Comparison of ENCODE assay signal across 21 cellular contexts in genomic region chr17:50081757-50082156, GRCh38. TPM values are rescaled to one million over a fixed set of nuclear protein-coding genes. Genes with fewer than 3 reads are reported as not detected.
DNase-seq lines count a peak whose midpoint lies in the region; FAIRE-seq and TF ChIP-seq lines count a peak whose summit lies in the region.
"Had no signal": no experiment of that assay in that cellular context is flagged by ENCODE, and none has a peak within 500 bp of the region (broad histone marks: within the 10 kb centered on the region; RNA-seq: fewer than 3 reads in every experiment).

No MANE protein-coding gene starts in this region.

- peaks cover 12% of the 10 kb centered on the region for H3F3A ChIP-seq in MM.1S (ENCODE audit: insufficient read depth, low read length)

- H3K4me1 ChIP-seq in HEK293 (ENCODE audit: control insufficient read depth, insufficient read depth, low read length) (no peaks in the 10 kb centered on the region), MM.1S (ENCODE audit: low read length) (peaks cover 40% of the 10 kb centered on the region), osteoblast (ENCODE audit: insufficient read depth, low read length) (peaks cover 9% of the 10 kb centered on the region), kidney (ENCODE audit: control insufficient read depth in 1 of 2, insufficient read depth in 1 of 2, low read depth in 1 of 2, low read length in 2 of 2) (peaks cover 0 to 7% of the 10 kb centered on the region in 2 donors)

- no peak overlapping the region for H3K4me3 Mint-ChIP-seq in chondrocyte (ENCODE audit: unreplicated experiment)
- H3K4me3 Mint-ChIP-seq: CD4-positive, CD25-positive, alpha-beta regulatory T cell; H9 had no signal

- peaks cover 14% of the 10 kb centered on the region for H3K4me1 Mint-ChIP-seq in chondrocyte (ENCODE audit: low read depth)
- H3K4me1 Mint-ChIP-seq: CD4-positive, CD25-positive, alpha-beta regulatory T cell had no signal

- no peak for FAIRE-seq in kidney (lab: Jason Lieb, UNC)

- H3K36me3 ChIP-seq in HEK293 (ENCODE audit: control insufficient read depth in 2 of 2, insufficient read depth in 1 of 2, low read length in 2 of 2) (peaks cover 0 to 42% of the 10 kb centered on the region in 2 experiments; a peak in 2 of 3 replicates), MM.1S (replicated peaks; ENCODE audit: insufficient read depth, low read length) (no peaks in the 10 kb centered on the region), osteoblast (ENCODE audit: insufficient read depth, low read length) (peaks cover 88% of the 10 kb centered on the region), kidney (ENCODE audit: control insufficient read depth in 1 of 2, insufficient read depth in 2 of 2, low read length in 2 of 2) (peaks cover 22 to 50% of the 10 kb centered on the region in 2 donors)

- H4K20me1 ChIP-seq in MM.1S (ENCODE audit: insufficient read depth, low read length): no peaks in the 10 kb centered on the region
- peaks cover 25% of the 10 kb centered on the region for H4K20me1 ChIP-seq in osteoblast (ENCODE audit: insufficient read depth, low read length)

- peak overlapping the region; percentile 38; the same call in 1 of the 2 replicates for H3K4me2 ChIP-seq in MM.1S (ENCODE audit: low read depth, low read length)
- no peak overlapping the region for H3K4me2 ChIP-seq in osteoblast (ENCODE audit: insufficient read depth, low read length)

- no peak overlapping the region for H3K27ac ChIP-seq in HEK293 (ENCODE audit: extremely low read depth, low read depth, low read length)
- H3K27ac ChIP-seq in MM.1S (ENCODE audit: low read length): peak overlapping the region; percentile 82; the same call in 1 of the 2 replicates
- no peak overlapping the region for H3K27ac ChIP-seq in osteoblast (ENCODE audit: low read depth, low read length)
- no peak overlapping the region for H3K27ac ChIP-seq in kidney (ENCODE audit: low read depth in 2 of 2, low read length in 2 of 2)
- H3K27ac ChIP-seq: GM23248 had no signal

- intact Hi-C loops in kidney (cut with DNase I): loop anchor here (10.0 kb wide), 1 partner anchor 57 kb away; no protein-coding TSS in a partner anchor

- H3K9me3 ChIP-seq in HEK293 (ENCODE audit: control insufficient read depth, insufficient read depth, low read depth, low read length) (no peaks in the 10 kb centered on the region), MM.1S (replicated peaks; ENCODE audit: insufficient read depth, low read length) (no peaks in the 10 kb centered on the region), osteoblast (ENCODE audit: low read depth, low read length) (no peaks in the 10 kb centered on the region), kidney (ENCODE audit: control insufficient read depth in 1 of 2, low read length in 2 of 2) (no peaks in the 10 kb centered on the region)

- POLR2A ChIA-PET in HEK293 (lab: Yijun Ruan, JAX): no interaction called here

- H3K4me3 ChIP-seq in HEK293 (ENCODE audit: low read depth, low read length) (no peak overlapping the region), MM.1S (ENCODE audit: low read length) (no peak overlapping the region), osteoblast (ENCODE audit: insufficient read depth, low read length) (no peak overlapping the region), kidney (ENCODE audit: low read length in 2 of 2) (no peak overlapping the region)
- H3K4me3 ChIP-seq: GM23248 had no signal

- H3K27me3 Mint-ChIP-seq in chondrocyte (ENCODE audit: low read depth): no peaks in the 10 kb centered on the region
- H3K27me3 Mint-ChIP-seq: CD4-positive, CD25-positive, alpha-beta regulatory T cell had no signal

- H3K9ac ChIP-seq in MM.1S (ENCODE audit: low read length) (no peak overlapping the region), kidney (ENCODE audit: low read length in 2 of 2) (no peak overlapping the region)
- H3K9ac ChIP-seq: GM23248 had no signal

- no peaks in the 10 kb centered on the region for H3K79me2 ChIP-seq in MM.1S (ENCODE audit: low read length)
- peaks cover 34% of the 10 kb centered on the region for H3K79me2 ChIP-seq in osteoblast (ENCODE audit: insufficient read depth, low read length)

- no peaks in the 10 kb centered on the region for H3K9me2 ChIP-seq in MM.1S (replicated peaks; ENCODE audit: insufficient read depth, low read length)

- DNase-seq in MM.1S (no peak), chondrocyte (ENCODE audit: low spot score) (no peak), osteoblast (ENCODE audit: insufficient read length, low spot score, missing footprints) (peak; percentile 38), putamen (ENCODE audit: low spot score) (no peak), SKM-1 treated with dmso at 0.1 percent for 144 hours (lab: John Stamatoyannopoulos, UW; ENCODE audit: unreplicated experiment) (no peak), kidney (no peak)
- DNase-seq in activated naive CD4-positive, alpha-beta T cell treated with anti-CD3 and anti-CD28 coated beads, Interleukin-2, amount 50 U/mL, for 16 hours: no peak
- DNase-seq: CD4-positive, CD25-positive, alpha-beta regulatory T cell; DMS79 treated with DMSO at 0.1 percent for 48 hours; GM23248; H9; Kasumi-1; NCI-H1417; NCI-H1694 treated with DMSO at 0.1 percent for 48 hours; NCI-H2081 treated with DMSO at 0.1 percent for 48 hours; NCI-H446 treated with DMSO at 0.1 percent for 48 hours; NCI-H526 treated with DMSO at 0.1 percent for 48 hours; PC-3; RPMI8226 had no signal

- H3K27me3 ChIP-seq in MM.1S (replicated peaks; ENCODE audit: insufficient read depth, low read length): no peaks in the 10 kb centered on the region
- H3K27me3 ChIP-seq in osteoblast (ENCODE audit: insufficient read depth, low read length): no peaks in the 10 kb centered on the region

- peak overlapping the region; percentile 46 for H3K27ac Mint-ChIP-seq in chondrocyte (ENCODE audit: unreplicated experiment)
- H3K27ac Mint-ChIP-seq: H9 had no signal

- H3K36me3 Mint-ChIP-seq in chondrocyte (ENCODE audit: low read depth): peaks cover 50% of the 10 kb centered on the region

- H3K9me3 Mint-ChIP-seq in chondrocyte (ENCODE audit: low read depth): no peaks in the 10 kb centered on the region
- H3K9me3 Mint-ChIP-seq: CD4-positive, CD25-positive, alpha-beta regulatory T cell; H9; IgD-negative memory B cell had no signal

- H2AFZ ChIP-seq in MM.1S (ENCODE audit: low read length): no peak overlapping the region
- H2AFZ ChIP-seq in osteoblast (ENCODE audit: low read length): no peak overlapping the region
- H2AFZ ChIP-seq: GM23248 had no signal

- no peak for TF ChIP-seq CTCF in HEK293 (tag by site-specific recombination; IDR thresholded peaks at IDR 0.05)
- TF ChIP-seq CTCF in MM.1S (IDR thresholded peaks at IDR 0.05; ENCODE audit: low read length): no peak
- no peak for TF ChIP-seq CTCF in chondrocyte (IDR thresholded peaks at IDR 0.05)
- TF ChIP-seq CTCF in osteoblast (IDR thresholded peaks at IDR 0.05; ENCODE audit: extremely low read depth, low read depth, low read length): no peak
- no peak for TF ChIP-seq CTCF in kidney (IDR thresholded peaks at IDR 0.05; ENCODE audit: borderline replicate concordance, extremely low read depth, insufficient read depth)

- CTCF ChIA-PET in HEK293 (lab: Yijun Ruan, JAX): interaction anchor here (1.3 to 5.9 kb wide), 6 partner anchors 8 to 84 kb away, joined by 3 to 50 read pairs (median 10); partner anchors contain the start of genes ITGA3 and PDK2

TF ChIP-seq in HEK293, 187 proteins besides CTCF, POLR2A, EP300 and RAD21 (continues in another document):
- TF ChIP-seq ZNF394 (tag by site-specific recombination; IDR thresholded peaks at IDR 0.05; ENCODE audit: borderline replicate concordance): no peak
- no peak for TF ChIP-seq ZNF837 (tag by site-specific recombination; IDR thresholded peaks at IDR 0.05)
- TF ChIP-seq ZFP69B (tag by site-specific recombination; IDR thresholded peaks at IDR 0.05): no peak
- TF ChIP-seq ZNF404 (tag by site-specific recombination; IDR thresholded peaks at IDR 0.05): no peak
- peak; percentile 83 for TF ChIP-seq ATF2 (tag by site-specific recombination; IDR thresholded peaks at IDR 0.05; ENCODE audit: low read depth)
- TF ChIP-seq ZSCAN23 (tag by site-specific recombination; IDR thresholded peaks at IDR 0.05): no peak
- TF ChIP-seq ZNF768 (tag by site-specific recombination; IDR thresholded peaks at IDR 0.05): no peak
- TF ChIP-seq ZNF354C (tag by site-specific recombination; IDR thresholded peaks at IDR 0.05; ENCODE audit: borderline replicate concordance, low read depth): no peak
- no peak for TF ChIP-seq ZNF169 (tag by site-specific recombination; IDR thresholded peaks at IDR 0.05)
- TF ChIP-seq ZNF114 (tag by site-specific recombination; IDR thresholded peaks at IDR 0.05): no peak
- TF ChIP-seq ZSCAN16 (tag by site-specific recombination; IDR thresholded peaks at IDR 0.05): no peak
- no peak for TF ChIP-seq KLF17 (tag by site-specific recombination; IDR thresholded peaks at IDR 0.05)

RNA-seq across cellular contexts. Expression of gene PDK2, which starts 13.4 kb away (rescaled TPM):
- total RNA-seq in chondrocyte: 28.9 to 38.0 TPM (median 31.1 TPM) in 3 replicates
- 43.4 and 54.8 TPM in 2 replicates for total RNA-seq in osteoblast
- total RNA-seq in kidney: 41.9 TPM
- 121 TPM for polyA plus RNA-seq in kidney (ENCODE audit: insufficient read depth, low read depth, low replicate concordance)

RNA-seq across cellular contexts. Expression of gene ITGA3, which starts 25.8 kb away (rescaled TPM):
- total RNA-seq in chondrocyte (85.8 to 236 TPM (median 216 TPM) in 3 replicates), osteoblast (73.4 and 81.4 TPM in 2 replicates), kidney (367 TPM)
- polyA plus RNA-seq in kidney (ENCODE audit: insufficient read depth, low read depth, low replicate concordance): 117 TPM

RNA-seq across cellular contexts. Expression of gene SAMD14, which starts 48.2 kb away (rescaled TPM):
- 26.0 to 29.4 TPM (median 27.6 TPM) in 3 replicates for total RNA-seq in chondrocyte
- 2.5 and 2.7 TPM in 2 replicates for total RNA-seq in osteoblast
- total RNA-seq in kidney: 5.0 TPM
- 3.7 TPM for polyA plus RNA-seq in kidney (ENCODE audit: insufficient read depth, low read depth, low replicate concordance)
